Comparison of ENCODE assay signal across 36 cellular contexts in genomic region chr16:58137581-58137980, GRCh38.
"Had no signal": no experiment of that assay in that cellular context is flagged by ENCODE, and none has a peak within 500 bp of the region (broad histone marks: within the 10 kb centered on the region; RNA-seq: fewer than 3 reads in every experiment).

No MANE protein-coding gene starts in this region.

- DNase-seq: activated CD4-positive, alpha-beta memory T cell treated with anti-CD3 and anti-CD28 coated beads, Interleukin-2, amount 10 ng/mL, durations not matched to agents 7 days and 5 days; activated CD4-positive, alpha-beta T cell treated with anti-CD3 and anti-CD28 coated beads for 1 hour; activated CD4-positive, alpha-beta T cell treated with anti-CD3 and anti-CD28 coated beads for 36 hours; activated CD4-positive, alpha-beta T cell treated with anti-CD3 and anti-CD28 coated beads for 48 hours; activated CD4-positive, alpha-beta T cell treated with anti-CD3 and anti-CD28 coated beads, Interleukin-2, amount 10 ng/mL, durations not matched to agents 7 days and 5 days; activated CD4-positive, alpha-beta T cell treated with anti-CD3 and anti-CD28 coated beads, Interleukin-2, amount 50 U/mL, for 48 hours; activated CD4-positive, CD25-positive, alpha-beta regulatory T cell; activated CD8-positive, alpha-beta memory T cell treated with anti-CD3 and anti-CD28 coated beads for 24 hours; activated CD8-positive, alpha-beta memory T cell treated with anti-CD3 and anti-CD28 coated beads, Interleukin-2, amount 10 ng/mL, durations not matched to agents 7 days and 5 days; activated CD8-positive, alpha-beta memory T cell treated with anti-CD3 and anti-CD28 coated beads, Interleukin-2, amount 50 U/mL, for 48 hours; activated CD8-positive, alpha-beta T cell treated with anti-CD3 and anti-CD28 coated beads, Interleukin-2, amount 10 ng/mL, durations not matched to agents 7 days and 5 days; activated effector memory CD4-positive, alpha-beta T cell treated with Interleukin-2 at 50 U/mL for 16 hours; activated gamma-delta T cell; activated naive CD4-positive, alpha-beta T cell treated with anti-CD3 and anti-CD28 coated beads, Interleukin-2, amount 50 U/mL, for 16 hours; activated naive CD4-positive, alpha-beta T cell treated with Interleukin-2 at 50 U/mL for 16 hours; activated naive CD8-positive, alpha-beta T cell treated with anti-CD3 and anti-CD28 coated beads for 36 hours; activated T-cell treated with anti-CD3 and anti-CD28 coated beads, Interleukin-2, amount 50 U/mL, for 24 hours; activated T-cell treated with anti-CD3 and anti-CD28 coated beads, Interleukin-2, amount 50 U/mL, for 48 hours; adrenal gland; amniotic stem cell; aorta; body of pancreas; brain microvascular endothelial cell; central memory CD4-positive, alpha-beta T cell; T-helper 2 cell; T-helper 9 cell had no signal

- H3K4me1 ChIP-seq: adrenal gland, body of pancreas, breast epithelium had no signal

- H3K4me3 Mint-ChIP-seq: activated CD4-positive, alpha-beta memory T cell treated with anti-CD3 and anti-CD28 coated beads, Interleukin-2, amount 10 ng/mL, durations not matched to agents 7 days and 5 days; activated CD4-positive, alpha-beta T cell treated with anti-CD3 and anti-CD28 coated beads for 36 hours; activated CD4-positive, alpha-beta T cell treated with anti-CD3 and anti-CD28 coated beads, Interleukin-2, amount 10 ng/mL, durations not matched to agents 7 days and 5 days; activated CD8-positive, alpha-beta memory T cell treated with anti-CD3 and anti-CD28 coated beads, Interleukin-2, amount 10 ng/mL, durations not matched to agents 7 days and 5 days; activated CD8-positive, alpha-beta T cell treated with anti-CD3 and anti-CD28 coated beads, Interleukin-2, amount 10 ng/mL, durations not matched to agents 7 days and 5 days; activated naive CD8-positive, alpha-beta T cell treated with anti-CD3 and anti-CD28 coated beads for 36 hours; activated T-cell treated with anti-CD3 and anti-CD28 coated beads, Interleukin-2, amount 50 U/mL, for 24 hours; T-helper 1 cell treated with Interleukin-12 subunit alpha and Interleukin-12 subunit beta and Interleukin-4 antibody, amounts not matched to agents 30 μg/mL and 1 μg/mL, for 36 hours; T-helper 2 cell treated with Interferon-gamma antibody and Interleukin-4, amounts not matched to agents 5 μg/mL and 100 μg/mL, for 36 hours had no signal

- H3K4me3 ChIP-seq: adrenal gland, body of pancreas, breast epithelium had no signal

- H3K9me3 ChIP-seq: body of pancreas had no signal

- H3K27ac ChIP-seq: adrenal gland, body of pancreas, brain microvascular endothelial cell, breast epithelium, VCaP had no signal

- ATAC-seq: activated CD4-positive, alpha-beta T cell treated with anti-CD3 and anti-CD28 coated beads for 36 hours; activated CD4-positive, CD25-positive, alpha-beta regulatory T cell treated with anti-CD3 and anti-CD28 coated beads, Interleukin-2, amount 50 U/mL, for 24 hours; activated CD8-positive, alpha-beta memory T cell treated with anti-CD3 and anti-CD28 coated beads, Interleukin-2, amount 10 ng/mL, durations not matched to agents 7 days and 5 days; activated CD8-positive, alpha-beta T cell treated with anti-CD3 and anti-CD28 coated beads, Interleukin-2, amount 10 ng/mL, durations not matched to agents 7 days and 5 days; activated naive CD4-positive, alpha-beta T cell treated with anti-CD3 and anti-CD28 coated beads, Interleukin-2, amount 50 U/mL, for 72 hours; body of pancreas had no signal

- H3K36me3 ChIP-seq: adrenal gland, brain microvascular endothelial cell, breast epithelium had no signal

- H3K27ac Mint-ChIP-seq: activated CD4-positive, alpha-beta memory T cell treated with anti-CD3 and anti-CD28 coated beads, Interleukin-2, amount 10 ng/mL, durations not matched to agents 7 days and 5 days; activated CD4-positive, alpha-beta T cell treated with anti-CD3 and anti-CD28 coated beads for 36 hours; activated CD4-positive, alpha-beta T cell treated with anti-CD3 and anti-CD28 coated beads, Interleukin-2, amount 10 ng/mL, durations not matched to agents 7 days and 5 days; activated CD8-positive, alpha-beta memory T cell treated with anti-CD3 and anti-CD28 coated beads, Interleukin-2, amount 10 ng/mL, durations not matched to agents 7 days and 5 days; activated CD8-positive, alpha-beta T cell treated with anti-CD3 and anti-CD28 coated beads, Interleukin-2, amount 10 ng/mL, durations not matched to agents 7 days and 5 days; activated naive CD4-positive, alpha-beta T cell treated with anti-CD3 and anti-CD28 coated beads, Interleukin-2, amount 50 U/mL, for 72 hours; activated naive CD8-positive, alpha-beta T cell treated with anti-CD3 and anti-CD28 coated beads for 36 hours; activated T-cell treated with anti-CD3 and anti-CD28 coated beads, Interleukin-2, amount 50 U/mL, for 24 hours; activated T-helper 2 cell treated with anti-CD3 and anti-CD28 coated beads, Interferon-gamma antibody, Interleukin-2, Interleukin-4, amounts not matched to agents 10 μg/mL and 5 μg/mL and 100 μg/mL, durations not matched to agents 14 hours and 24 hours and 36 hours; T-helper 1 cell treated with Interleukin-12 subunit alpha and Interleukin-12 subunit beta and Interleukin-4 antibody, amounts not matched to agents 30 μg/mL and 1 μg/mL, for 36 hours; T-helper 2 cell treated with Interferon-gamma antibody and Interleukin-4, amounts not matched to agents 5 μg/mL and 100 μg/mL, for 36 hours had no signal

- H3K4me1 Mint-ChIP-seq: activated CD4-positive, alpha-beta memory T cell treated with anti-CD3 and anti-CD28 coated beads, Interleukin-2, amount 10 ng/mL, durations not matched to agents 7 days and 5 days; activated CD4-positive, alpha-beta T cell treated with anti-CD3 and anti-CD28 coated beads for 36 hours; activated CD4-positive, alpha-beta T cell treated with anti-CD3 and anti-CD28 coated beads, Interleukin-2, amount 10 ng/mL, durations not matched to agents 7 days and 5 days; activated CD8-positive, alpha-beta memory T cell treated with anti-CD3 and anti-CD28 coated beads, Interleukin-2, amount 10 ng/mL, durations not matched to agents 7 days and 5 days; activated naive CD8-positive, alpha-beta T cell treated with anti-CD3 and anti-CD28 coated beads for 36 hours had no signal

- FAIRE-seq: astrocyte, colon, TTC549 had no signal

- H3K27me3 Mint-ChIP-seq: activated CD4-positive, alpha-beta memory T cell treated with anti-CD3 and anti-CD28 coated beads, Interleukin-2, amount 10 ng/mL, durations not matched to agents 7 days and 5 days; activated CD4-positive, alpha-beta T cell treated with anti-CD3 and anti-CD28 coated beads for 36 hours; activated CD4-positive, alpha-beta T cell treated with anti-CD3 and anti-CD28 coated beads, Interleukin-2, amount 10 ng/mL, durations not matched to agents 7 days and 5 days; activated CD8-positive, alpha-beta memory T cell treated with anti-CD3 and anti-CD28 coated beads, Interleukin-2, amount 10 ng/mL, durations not matched to agents 7 days and 5 days; activated naive CD8-positive, alpha-beta T cell treated with anti-CD3 and anti-CD28 coated beads for 36 hours; activated T-cell treated with anti-CD3 and anti-CD28 coated beads, Interleukin-2, amount 50 U/mL, for 24 hours had no signal

- H3K27me3 ChIP-seq: adrenal gland, body of pancreas, brain microvascular endothelial cell, breast epithelium had no signal
